ENCODE assay signal across 4 cellular contexts in the genomic region with DNA sequence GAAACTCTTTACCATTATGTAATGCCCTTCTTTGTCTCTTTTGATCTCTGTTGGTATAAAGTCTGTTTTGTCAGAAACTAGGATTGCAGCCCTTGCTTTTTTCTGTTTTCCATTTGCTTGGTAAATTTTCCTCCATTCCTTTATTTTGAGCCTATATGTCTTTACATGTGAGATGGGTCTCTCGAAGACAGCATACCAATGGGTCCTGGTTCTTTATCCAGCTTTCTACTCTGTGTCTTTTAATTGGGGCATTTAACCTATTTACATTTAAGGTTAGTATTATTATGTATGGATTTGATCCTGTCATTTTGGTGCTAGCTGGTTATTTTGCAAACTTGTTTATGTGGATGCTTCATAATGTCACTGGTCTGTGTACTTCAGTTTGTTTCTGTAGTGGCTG.
DNase-seq lines count a peak whose midpoint lies in the region; ATAC-seq, FAIRE-seq and TF ChIP-seq lines count a peak whose summit lies in the region.
"Not testable (repeated sequence)": the region's sequence is repeated elsewhere in the genome, so short reads cannot be mapped to it uniquely, and the experiment has no call there.

No MANE protein-coding gene starts in this region.

- DNase-seq in GM12892 (ENCODE audit: insufficient read length); GM12878 (ENCODE audit: low read depth, low spot score); lower leg skin (ENCODE audit: low spot score in 2 of 2): not testable (repeated sequence)

- intact Hi-C loops in GM12878 (cut with micrococcal nuclease; ENCODE audit: unreplicated experiment); lower leg skin (cut with DNase I; ENCODE audit: low total_unique reads): not testable (repeated sequence)

- H3K27me3 ChIP-seq in GM12878 (replicated peaks in 1 of 2; ENCODE audit: control insufficient read depth in 2 of 2, insufficient read depth in 2 of 2, low read length in 1 of 2) = not testable (repeated sequence)

- not testable (repeated sequence) for TF ChIP-seq CTCF in HEK293 (tag by site-specific recombination; IDR thresholded peaks at IDR 0.05); GM12878 (IDR thresholded peaks at IDR 0.05 in 2 of 3, conservative IDR thresholded peaks at IDR 0.05 in 1 of 3; ENCODE audit: control insufficient read depth in 2 of 3, extremely low read depth in 1 of 3, insufficient read depth in 1 of 3, low read depth in 3 of 3, low read length in 3 of 3); lower leg skin (IDR thresholded peaks at IDR 0.05)

- H4K20me1 ChIP-seq in GM12878 (ENCODE audit: control insufficient read depth, insufficient read depth) = not testable (repeated sequence)

- not testable (repeated sequence) for H2AFZ ChIP-seq in GM12878 (ENCODE audit: control insufficient read depth, low read depth, low read length)

- TF ChIP-seq POLR2A in GM12892 (IDR thresholded peaks at IDR 0.05; ENCODE audit: low read depth, low read length); GM12878 (IDR thresholded peaks at IDR 0.05; ENCODE audit: low read depth, low read length); lower leg skin (IDR thresholded peaks at IDR 0.05): not testable (repeated sequence)

- FAIRE-seq in GM12892 (lab: Jason Lieb, UNC) = peak; percentile 30
- not testable (repeated sequence) for FAIRE-seq in GM12878 (lab: Jason Lieb, UNC)

- not testable (repeated sequence) for H3K27ac ChIP-seq in HEK293 (ENCODE audit: extremely low read depth, low read depth, low read length); GM12878 (ENCODE audit: control insufficient read depth, insufficient read depth)

- ATAC-seq in GM12878 = not testable (repeated sequence)

- SMC1A ChIA-PET in GM12878 (lab: Charles Lee; ENCODE audit: uncharacterized antibody, unreplicated experiment) = interaction anchor here (0.7 to 6.9 kb wide), 7 partner anchors 9 to 137 kb away, joined by 3 to 81 read pairs (median 4); no protein-coding TSS in a partner anchor

- H3K4me2 ChIP-seq in GM12878 (ENCODE audit: control insufficient read depth, insufficient read depth) = not testable (repeated sequence)

- H3K4me1 ChIP-seq in HEK293 (ENCODE audit: control insufficient read depth, insufficient read depth, low read length); GM12878 (ENCODE audit: control insufficient read depth, insufficient read depth, low read length): not testable (repeated sequence)

- not testable (repeated sequence) for BruUV-seq in GM12878 (replicated peaks; lab: Mats Ljungman, UMichigan)

- H3K79me2 ChIP-seq in GM12878 (ENCODE audit: control insufficient read depth, insufficient read depth, low read length) = not testable (repeated sequence)

- not testable (repeated sequence) for TF ChIP-seq RAD21 in GM12878 (IDR thresholded peaks at IDR 0.05; ENCODE audit: insufficient read depth, low read depth, low read length)

- WGBS in GM12878 (ENCODE audit: insufficient coverage, insufficient replicate concordance, low lambda C conversion rate, missing lambda C conversion rate) = 88% methylated on average over 1 of the region's 1 CpG
- WGBS in lower leg skin, 2 donors = 94 to 96% methylated on average over 1 of the region's 1 CpG

- not testable (repeated sequence) for H3K4me3 ChIP-seq in HEK293 (ENCODE audit: low read depth, low read length); GM12878
- H3K4me3 ChIP-seq in lower leg skin (ENCODE audit: low read depth, poor library complexity, severe bottlenecking) = peak overlapping the region; percentile 14

- H3K9ac ChIP-seq in GM12878 (ENCODE audit: control insufficient read depth, insufficient read depth, low read length) = not testable (repeated sequence)

- H3K9me3 ChIP-seq in HEK293 (ENCODE audit: control insufficient read depth, insufficient read depth, low read depth, low read length) = not testable (repeated sequence)
- H3K9me3 ChIP-seq in GM12878 (replicated peaks; ENCODE audit: control insufficient read depth, insufficient read depth, low read length) = peaks cover 16% of the 10 kb centered on the region

- in situ Hi-C loops in GM12878 (cut with MboI) = not testable (repeated sequence)

- CTCF ChIA-PET in HEK293 (lab: Yijun Ruan, JAX) = not testable (repeated sequence)
- CTCF ChIA-PET in GM12878 (lab: Yijun Ruan, JAX) = interaction anchor here (0.7 to 1.5 kb wide), 5 partner anchors 10 to 134 kb away, joined by 3 to 7 read pairs (median 3); no protein-coding TSS in a partner anchor

- not testable (repeated sequence) for TF ChIP-seq EP300 in GM12878 (IDR thresholded peaks at IDR 0.05; ENCODE audit: borderline replicate concordance in 1 of 2, control insufficient read depth in 1 of 2, low read depth in 2 of 2, low read length in 2 of 2)

- RAD21 ChIA-PET in GM12878 (lab: Charles Lee; ENCODE audit: unreplicated experiment) = interaction anchor here (1.2 to 1.6 kb wide), 2 partner anchors 12 to 20 kb away, joined by 3 read pairs; no protein-coding TSS in a partner anchor

- POLR2A ChIA-PET in HEK293 (lab: Yijun Ruan, JAX) = not testable (repeated sequence)
- POLR2A ChIA-PET in GM12878 (lab: Charles Lee) = interaction anchor here (0.8 to 0.9 kb wide), 2 partner anchors 9 to 21 kb away, joined by 3 to 4 read pairs; no protein-coding TSS in a partner anchor

- not testable (repeated sequence) for H3K36me3 ChIP-seq in HEK293 (ENCODE audit: control insufficient read depth in 2 of 2, insufficient read depth in 1 of 2, low read length in 2 of 2); GM12878 (ENCODE audit: control insufficient read depth in 2 of 2, insufficient read depth in 2 of 2, low read length in 1 of 2)

TF ChIP-seq in HEK293, 187 proteins besides CTCF, POLR2A, EP300 and RAD21:
- TF ChIP-seq SETDB1 (IDR thresholded peaks at IDR 0.05; ENCODE audit: insufficient read length, low read length) = peak; percentile 78
TF ChIP-seq in HEK293: peak in this region for 1; not testable (repeated sequence) for 186.

TF ChIP-seq in GM12878, 131 proteins besides CTCF, POLR2A, EP300 and RAD21:
- TF ChIP-seq CBX5 (IDR thresholded peaks at IDR 0.05; ENCODE audit: low read depth) = 0 out of 2 replicates have a peak, but pooled peaks have one; percentile 69
